In the genomic region with DNA sequence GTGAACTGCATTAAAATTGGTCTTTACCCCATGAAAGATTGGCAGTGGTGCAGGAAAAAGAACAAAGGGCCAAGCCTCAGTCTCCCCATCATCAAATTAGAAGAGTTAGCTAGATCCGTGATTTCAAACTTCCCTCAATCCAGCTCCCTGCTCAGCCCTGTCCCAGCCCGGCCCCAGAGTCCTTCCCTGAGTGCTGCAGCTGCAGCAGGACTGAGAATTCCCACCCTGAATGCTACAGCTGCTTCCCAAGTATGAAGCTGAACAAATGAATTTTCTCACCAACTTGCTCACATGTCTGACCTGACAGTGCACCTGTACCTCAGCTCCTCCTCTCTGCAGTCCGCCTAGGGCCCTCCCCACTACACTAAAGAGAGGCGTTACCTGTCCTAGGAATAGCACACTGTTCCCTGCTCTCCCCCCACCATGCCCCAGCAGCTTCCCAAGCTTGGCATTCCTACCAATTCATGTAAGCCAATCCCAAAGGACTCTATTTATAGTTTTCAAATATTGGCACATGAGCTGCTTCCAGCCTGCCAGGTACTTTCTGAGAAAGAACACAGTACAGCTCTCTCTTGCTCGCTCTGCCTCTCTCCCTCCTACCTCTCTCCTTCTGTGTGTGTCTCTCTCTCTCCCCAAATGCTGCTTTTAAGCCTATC, we compare ENCODE assay signal across 1 cellular context.
TF ChIP-seq lines count a peak whose summit lies in the region.

No MANE protein-coding gene starts in this region.

TF ChIP-seq in SK-N-SH treated with all-trans-retinoic acid at 6 μM for 48 hours, 23 proteins besides CTCF, POLR2A, EP300 and RAD21 (continued from another document):
- TF ChIP-seq, protein P1, sequence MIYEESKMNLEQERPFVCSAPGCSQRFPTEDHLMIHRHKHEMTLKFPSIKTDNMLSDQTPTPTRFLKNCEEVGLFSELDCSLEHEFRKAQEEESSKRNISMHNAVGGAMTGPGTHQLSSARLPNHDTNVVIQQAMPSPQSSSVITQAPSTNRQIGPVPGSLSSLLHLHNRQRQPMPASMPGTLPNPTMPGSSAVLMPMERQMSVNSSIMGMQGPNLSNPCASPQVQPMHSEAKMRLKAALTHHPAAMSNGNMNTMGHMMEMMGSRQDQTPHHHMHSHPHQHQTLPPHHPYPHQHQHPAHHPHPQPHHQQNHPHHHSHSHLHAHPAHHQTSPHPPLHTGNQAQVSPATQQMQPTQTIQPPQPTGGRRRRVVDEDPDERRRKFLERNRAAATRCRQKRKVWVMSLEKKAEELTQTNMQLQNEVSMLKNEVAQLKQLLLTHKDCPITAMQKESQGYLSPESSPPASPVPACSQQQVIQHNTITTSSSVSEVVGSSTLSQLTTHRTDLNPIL (CRISPR knock-in tag; IDR thresholded peaks at IDR 0.05; ENCODE audit: low read depth) = no peak
- TF ChIP-seq CSRNP3 (CRISPR knock-in tag; IDR thresholded peaks at IDR 0.05) = no peak
